Comparison of ENCODE assay signal across 14 cellular contexts in the genomic region with DNA sequence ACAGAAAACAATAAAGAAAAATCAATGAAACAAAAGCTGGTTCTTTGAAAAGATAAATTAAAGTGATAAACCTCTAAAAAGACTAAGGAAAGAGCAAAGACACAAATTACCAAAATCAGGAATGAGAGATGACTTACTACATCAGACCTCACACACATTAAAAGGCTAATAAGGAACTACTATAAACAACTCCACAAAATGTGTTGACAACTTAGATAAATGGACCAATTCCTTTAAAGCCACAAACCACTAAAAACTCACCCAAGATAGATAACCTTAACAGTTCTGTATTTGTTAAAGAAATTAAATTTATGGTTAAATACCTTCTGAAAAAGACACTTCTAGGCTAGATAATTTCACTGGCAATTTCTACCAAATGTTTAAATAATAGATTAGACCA.
"Had no signal": no experiment of that assay in that cellular context is flagged by ENCODE, and none has a peak within 500 bp of the region (broad histone marks: within the 10 kb centered on the region; RNA-seq: fewer than 3 reads in every experiment).

No MANE protein-coding gene starts in this region.

- H3K36me3 Mint-ChIP-seq: activated CD8-positive, alpha-beta memory T cell treated with anti-CD3 and anti-CD28 coated beads, Interleukin-2, amount 10 ng/mL, durations not matched to agents 7 days and 5 days; activated naive CD8-positive, alpha-beta T cell treated with anti-CD3 and anti-CD28 coated beads, Interleukin-2, amount 10 ng/mL, durations not matched to agents 7 days and 5 days had no signal

- FAIRE-seq: keratinocyte, urothelium cell line had no signal

- H3K4me3 Mint-ChIP-seq: activated CD8-positive, alpha-beta memory T cell treated with anti-CD3 and anti-CD28 coated beads, Interleukin-2, amount 10 ng/mL, durations not matched to agents 7 days and 5 days; activated naive CD8-positive, alpha-beta T cell treated with anti-CD3 and anti-CD28 coated beads, Interleukin-2, amount 10 ng/mL, durations not matched to agents 7 days and 5 days; activated T-cell treated with anti-CD3 and anti-CD28 coated beads, Interleukin-2, amount 50 U/mL, for 4 hours; nephron had no signal

- H3K9me3 Mint-ChIP-seq: activated naive CD8-positive, alpha-beta T cell treated with anti-CD3 and anti-CD28 coated beads, Interleukin-2, amount 10 ng/mL, durations not matched to agents 7 days and 5 days; activated T-cell treated with anti-CD3 and anti-CD28 coated beads, Interleukin-2, amount 50 U/mL, for 4 hours had no signal

- ATAC-seq: activated CD8-positive, alpha-beta memory T cell treated with anti-CD3 and anti-CD28 coated beads, Interleukin-2, amount 10 ng/mL, durations not matched to agents 7 days and 5 days; activated T-cell treated with anti-CD3 and anti-CD28 coated beads, Interleukin-2, amount 50 U/mL, for 4 hours; gastrocnemius medialis; heart right ventricle had no signal

- DNase-seq: activated CD4-positive, alpha-beta T cell treated with anti-CD3 and anti-CD28 coated beads, Interleukin-2, amount 50 U/mL, for 4 hours; activated CD8-positive, alpha-beta memory T cell treated with anti-CD3 and anti-CD28 coated beads, Interleukin-2, amount 10 ng/mL, durations not matched to agents 7 days and 5 days; activated naive CD8-positive, alpha-beta T cell treated with anti-CD3 and anti-CD28 coated beads, Interleukin-2, amount 10 ng/mL, durations not matched to agents 7 days and 5 days; activated T-cell treated with anti-CD3 and anti-CD28 coated beads, Interleukin-2, amount 50 U/mL, for 4 hours; effector CD4-positive, alpha-beta T cell; gastrocnemius medialis; heart right ventricle; left ventricle myocardium inferior; mesendoderm; occipital lobe; thyroid gland had no signal

- H3K27ac Mint-ChIP-seq: activated CD8-positive, alpha-beta memory T cell treated with anti-CD3 and anti-CD28 coated beads, Interleukin-2, amount 10 ng/mL, durations not matched to agents 7 days and 5 days; activated naive CD8-positive, alpha-beta T cell treated with anti-CD3 and anti-CD28 coated beads, Interleukin-2, amount 10 ng/mL, durations not matched to agents 7 days and 5 days; nephron had no signal
